In the genomic region with DNA sequence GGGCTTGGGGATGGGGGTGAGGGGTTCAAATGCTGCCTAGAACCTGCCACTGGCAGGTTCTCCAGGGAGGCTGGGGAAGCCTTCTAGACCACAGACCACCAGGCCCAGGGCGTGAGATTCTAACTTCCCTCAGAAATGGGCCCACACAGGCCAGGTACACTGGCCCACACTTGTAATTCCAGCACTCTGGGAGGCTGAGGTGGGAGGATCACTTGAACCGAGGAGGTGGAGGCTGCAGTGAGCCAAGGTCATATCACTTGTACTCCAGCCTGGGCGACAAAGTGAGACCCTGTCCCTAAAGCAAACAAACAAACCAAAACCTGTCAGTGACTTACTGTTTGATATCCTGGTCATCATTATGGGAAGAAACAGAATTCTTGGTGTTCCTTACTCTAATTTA, we compare ENCODE assay signal across 1 cellular context.
TF ChIP-seq lines count a peak whose summit lies in the region.

No MANE protein-coding gene starts in this region.

TF ChIP-seq in HepG2, 621 proteins besides CTCF, POLR2A, EP300 and RAD21:
- no peak for TF ChIP-seq ZNF451 (CRISPR knock-in tag; IDR thresholded peaks at IDR 0.05)
- TF ChIP-seq, protein P1, sequence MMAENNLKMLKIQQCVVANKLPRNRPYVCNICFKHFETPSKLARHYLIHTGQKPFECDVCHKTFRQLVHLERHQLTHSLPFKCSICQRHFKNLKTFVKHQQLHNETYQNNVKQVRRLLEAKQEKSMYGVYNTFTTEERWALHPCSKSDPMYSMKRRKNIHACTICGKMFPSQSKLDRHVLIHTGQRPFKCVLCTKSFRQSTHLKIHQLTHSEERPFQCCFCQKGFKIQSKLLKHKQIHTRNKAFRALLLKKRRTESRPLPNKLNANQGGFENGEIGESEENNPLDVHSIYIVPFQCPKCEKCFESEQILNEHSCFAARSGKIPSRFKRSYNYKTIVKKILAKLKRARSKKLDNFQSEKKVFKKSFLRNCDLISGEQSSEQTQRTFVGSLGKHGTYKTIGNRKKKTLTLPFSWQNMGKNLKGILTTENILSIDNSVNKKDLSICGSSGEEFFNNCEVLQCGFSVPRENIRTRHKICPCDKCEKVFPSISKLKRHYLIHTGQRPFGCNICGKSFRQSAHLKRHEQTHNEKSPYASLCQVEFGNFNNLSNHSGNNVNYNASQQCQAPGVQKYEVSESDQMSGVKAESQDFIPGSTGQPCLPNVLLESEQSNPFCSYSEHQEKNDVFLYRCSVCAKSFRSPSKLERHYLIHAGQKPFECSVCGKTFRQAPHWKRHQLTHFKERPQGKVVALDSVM (CRISPR knock-in tag; IDR thresholded peaks at IDR 0.05), result peak; percentile 38; the same call in 1 of the 2 replicates
